ENCODE assay signal across 8 cellular contexts in genomic region chr19:47210689-47211316, GRCh38. TPM values are rescaled to one million over a fixed set of nuclear protein-coding genes. Genes with fewer than 3 reads are reported as not detected.
DNase-seq lines count a peak whose midpoint lies in the region; ATAC-seq, FAIRE-seq and TF ChIP-seq lines count a peak whose summit lies in the region.

No MANE protein-coding gene starts in this region.

- peak; percentile 93 for FAIRE-seq in islet of Langerhans (lab: Jason Lieb, UNC)

- peaks cover 31% of the 10 kb centered on the region for H3K36me3 Mint-ChIP-seq in brain

- H3K27me3 Mint-ChIP-seq in brain, result peaks cover 2% of the 10 kb centered on the region

- H3K4me3 Mint-ChIP-seq in brain, result peak overlapping the region in 2 of 5 experiments; percentile 4 to 27

- no peak for ATAC-seq in HG03159 (IDR thresholded peaks at IDR 0.05; ENCODE audit: unreplicated experiment)

- no peaks in the 10 kb centered on the region for H3K9me3 Mint-ChIP-seq in brain

- H3K27ac Mint-ChIP-seq in brain, result peak overlapping the region; percentile 42 to 94 (median 60)

- peak; percentile 5 to 42 for DNase-seq in NCI-H187 (lab: John Stamatoyannopoulos, UW)
- DNase-seq in NCI-H187 treated with DMSO at 0.1 percent for 48 hours (lab: John Stamatoyannopoulos, UW), result no peak
- peak; percentile 42 for DNase-seq in NCI-H2029 (lab: John Stamatoyannopoulos, UW)
- DNase-seq in UCSD-AML1 (lab: John Stamatoyannopoulos, UW; ENCODE audit: unreplicated experiment), result peak; percentile 57
- DNase-seq in stimulated activated CD4-positive, alpha-beta T cell treated with anti-CD3 and anti-CD28 coated beads, Interleukin-1b, Interleukin-23, amount 100 ng/mL, for 24 hours (ENCODE audit: low read depth in 4 of 4, low spot score in 1 of 4), result peak in 3 of 4 experiments; percentile 67 to 68 (median 68)

- H3K4me1 Mint-ChIP-seq in brain, result peaks cover 34% of the 10 kb centered on the region

- TF ChIP-seq CTCF in brain (conservative IDR thresholded peaks at IDR 0.05), result peak; percentile 90

RNA-seq across cellular contexts. Expression of gene BBC3, which starts 20.2 kb away (rescaled TPM):
- 12.1 TPM for polyA plus RNA-seq in brain (ENCODE audit: insufficient read depth, low read depth, low replicate concordance)

RNA-seq across cellular contexts. Expression of gene CCDC9, which starts 45.5 kb away (rescaled TPM):
- polyA plus RNA-seq in brain (ENCODE audit: insufficient read depth, low read depth, low replicate concordance), result 19.3 TPM
